Comparison of ENCODE assay signal across 1 cellular context in the genomic region with DNA sequence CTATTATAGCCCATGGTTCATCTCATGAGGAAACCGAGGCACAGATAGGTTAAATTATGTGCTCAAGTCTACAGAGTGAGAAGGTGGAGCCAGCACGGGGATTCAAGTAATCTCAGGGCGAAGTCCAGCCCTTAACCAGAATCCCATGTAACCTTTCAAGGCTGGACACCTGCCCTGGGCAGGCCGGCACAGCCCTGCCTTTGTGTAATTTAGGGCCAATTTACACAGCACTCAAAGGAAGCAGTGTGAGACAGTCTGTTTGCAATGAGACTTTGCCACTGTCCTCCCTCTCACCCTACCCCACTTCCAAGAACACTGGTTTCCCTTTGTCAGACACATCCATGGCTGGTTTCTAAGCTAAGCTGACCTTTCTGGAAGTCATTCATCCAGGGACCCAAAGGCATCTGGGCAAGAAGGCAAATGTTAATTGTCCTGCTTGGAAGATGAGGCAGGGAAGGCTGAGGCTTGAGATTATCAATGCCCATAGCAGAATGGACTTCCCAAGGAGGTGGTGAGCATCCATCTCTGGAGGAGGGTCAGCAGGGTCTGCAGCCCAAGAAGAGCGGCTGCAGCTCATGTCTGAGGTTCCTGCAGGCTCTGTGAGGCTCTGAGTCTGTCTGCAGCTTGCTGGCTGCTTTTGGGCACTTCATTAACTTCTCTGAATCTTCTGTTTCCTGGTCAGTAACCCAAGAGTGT.
TF ChIP-seq lines count a peak whose summit lies in the region.

No MANE protein-coding gene starts in this region.

TF ChIP-seq in HepG2, 621 proteins besides CTCF, POLR2A, EP300 and RAD21 (continued from another document and continues in another):
- TF ChIP-seq AHDC1 (CRISPR knock-in tag; IDR thresholded peaks at IDR 0.05; ENCODE audit: borderline replicate concordance) = peak; percentile 62
- peak; percentile 41; the same call in 1 of the 2 replicates for TF ChIP-seq ZSCAN9 (CRISPR knock-in tag; IDR thresholded peaks at IDR 0.05; ENCODE audit: borderline replicate concordance)
- 0 out of 2 replicates have a peak, but pooled peaks have one; percentile 38 for TF ChIP-seq THAP11 (CRISPR knock-in tag; IDR thresholded peaks at IDR 0.05)
- TF ChIP-seq ZNF619 (CRISPR knock-in tag; IDR thresholded peaks at IDR 0.05) = peak; percentile 29; the same call in 1 of the 2 replicates
- no peak for TF ChIP-seq CC2D1A (CRISPR knock-in tag; IDR thresholded peaks at IDR 0.05)
- TF ChIP-seq SOX6 (IDR thresholded peaks at IDR 0.05) = no peak
- peak; percentile 85 for TF ChIP-seq SOX6 (CRISPR knock-in tag; IDR thresholded peaks at IDR 0.05)
- peak; percentile 20; the same call in 1 of the 2 replicates for TF ChIP-seq MXD4 (CRISPR knock-in tag; IDR thresholded peaks at IDR 0.05)
- TF ChIP-seq ZNF772 (CRISPR knock-in tag; IDR thresholded peaks at IDR 0.05) = peak; percentile 70; the same call in 1 of the 2 replicates
- no peak; the same call in 1 of the 2 replicates for TF ChIP-seq KDM1A (CRISPR knock-in tag; IDR thresholded peaks at IDR 0.05)
- peak; percentile 61; the same call in 1 of the 2 replicates for TF ChIP-seq MLX (CRISPR knock-in tag; IDR thresholded peaks at IDR 0.05)
- TF ChIP-seq, protein P1, sequence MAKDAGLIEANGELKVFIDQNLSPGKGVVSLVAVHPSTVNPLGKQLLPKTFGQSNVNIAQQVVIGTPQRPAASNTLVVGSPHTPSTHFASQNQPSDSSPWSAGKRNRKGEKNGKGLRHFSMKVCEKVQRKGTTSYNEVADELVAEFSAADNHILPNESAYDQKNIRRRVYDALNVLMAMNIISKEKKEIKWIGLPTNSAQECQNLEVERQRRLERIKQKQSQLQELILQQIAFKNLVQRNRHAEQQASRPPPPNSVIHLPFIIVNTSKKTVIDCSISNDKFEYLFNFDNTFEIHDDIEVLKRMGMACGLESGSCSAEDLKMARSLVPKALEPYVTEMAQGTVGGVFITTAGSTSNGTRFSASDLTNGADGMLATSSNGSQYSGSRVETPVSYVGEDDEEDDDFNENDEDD (CRISPR knock-in tag; IDR thresholded peaks at IDR 0.05; ENCODE audit: borderline replicate concordance) = peak; percentile 44; the same call in 1 of the 2 replicates
- 0 out of 2 replicates have a peak, but pooled peaks have one; percentile 12 for TF ChIP-seq KLF9 (CRISPR knock-in tag; IDR thresholded peaks at IDR 0.05; ENCODE audit: low read depth)
- peak; percentile 94 for TF ChIP-seq BCL6 (CRISPR knock-in tag; IDR thresholded peaks at IDR 0.05)
- TF ChIP-seq HOXD1 (CRISPR knock-in tag; IDR thresholded peaks at IDR 0.05) = peak; percentile 78; the same call in 1 of the 2 replicates
- TF ChIP-seq, protein P2, sequence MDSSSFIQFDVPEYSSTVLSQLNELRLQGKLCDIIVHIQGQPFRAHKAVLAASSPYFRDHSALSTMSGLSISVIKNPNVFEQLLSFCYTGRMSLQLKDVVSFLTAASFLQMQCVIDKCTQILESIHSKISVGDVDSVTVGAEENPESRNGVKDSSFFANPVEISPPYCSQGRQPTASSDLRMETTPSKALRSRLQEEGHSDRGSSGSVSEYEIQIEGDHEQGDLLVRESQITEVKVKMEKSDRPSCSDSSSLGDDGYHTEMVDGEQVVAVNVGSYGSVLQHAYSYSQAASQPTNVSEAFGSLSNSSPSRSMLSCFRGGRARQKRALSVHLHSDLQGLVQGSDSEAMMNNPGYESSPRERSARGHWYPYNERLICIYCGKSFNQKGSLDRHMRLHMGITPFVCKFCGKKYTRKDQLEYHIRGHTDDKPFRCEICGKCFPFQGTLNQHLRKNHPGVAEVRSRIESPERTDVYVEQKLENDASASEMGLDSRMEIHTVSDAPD (CRISPR knock-in tag; IDR thresholded peaks at IDR 0.05) = peak; percentile 54; the same call in 1 of the 2 replicates
- peak; percentile 71; the same call in 1 of the 2 replicates for TF ChIP-seq POGZ (CRISPR knock-in tag; IDR thresholded peaks at IDR 0.05)
- no peak for TF ChIP-seq SIN3B (IDR thresholded peaks at IDR 0.05; ENCODE audit: low read length)
- peak; percentile 76 for TF ChIP-seq FOXO1 (CRISPR knock-in tag; IDR thresholded peaks at IDR 0.05)
- TF ChIP-seq HMGXB4 (CRISPR knock-in tag; IDR thresholded peaks at IDR 0.05; ENCODE audit: borderline replicate concordance in 1 of 2, low read depth in 1 of 2) = no peak
- TF ChIP-seq, protein P3, sequence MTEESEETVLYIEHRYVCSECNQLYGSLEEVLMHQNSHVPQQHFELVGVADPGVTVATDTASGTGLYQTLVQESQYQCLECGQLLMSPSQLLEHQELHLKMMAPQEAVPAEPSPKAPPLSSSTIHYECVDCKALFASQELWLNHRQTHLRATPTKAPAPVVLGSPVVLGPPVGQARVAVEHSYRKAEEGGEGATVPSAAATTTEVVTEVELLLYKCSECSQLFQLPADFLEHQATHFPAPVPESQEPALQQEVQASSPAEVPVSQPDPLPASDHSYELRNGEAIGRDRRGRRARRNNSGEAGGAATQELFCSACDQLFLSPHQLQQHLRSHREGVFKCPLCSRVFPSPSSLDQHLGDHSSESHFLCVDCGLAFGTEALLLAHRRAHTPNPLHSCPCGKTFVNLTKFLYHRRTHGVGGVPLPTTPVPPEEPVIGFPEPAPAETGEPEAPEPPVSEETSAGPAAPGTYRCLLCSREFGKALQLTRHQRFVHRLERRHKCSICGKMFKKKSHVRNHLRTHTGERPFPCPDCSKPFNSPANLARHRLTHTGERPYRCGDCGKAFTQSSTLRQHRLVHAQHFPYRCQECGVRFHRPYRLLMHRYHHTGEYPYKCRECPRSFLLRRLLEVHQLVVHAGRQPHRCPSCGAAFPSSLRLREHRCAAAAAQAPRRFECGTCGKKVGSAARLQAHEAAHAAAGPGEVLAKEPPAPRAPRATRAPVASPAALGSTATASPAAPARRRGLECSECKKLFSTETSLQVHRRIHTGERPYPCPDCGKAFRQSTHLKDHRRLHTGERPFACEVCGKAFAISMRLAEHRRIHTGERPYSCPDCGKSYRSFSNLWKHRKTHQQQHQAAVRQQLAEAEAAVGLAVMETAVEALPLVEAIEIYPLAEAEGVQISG (CRISPR knock-in tag; IDR thresholded peaks at IDR 0.05) = peak; percentile 71
- TF ChIP-seq PITX1 (CRISPR knock-in tag; IDR thresholded peaks at IDR 0.05) = peak; percentile 76; the same call in 1 of the 2 replicates
- TF ChIP-seq CSRNP1 (CRISPR knock-in tag; IDR thresholded peaks at IDR 0.05) = no peak
- TF ChIP-seq GABPA (IDR thresholded peaks at IDR 0.05; ENCODE audit: low read depth, low read length) = no peak
- TF ChIP-seq GABPA (CRISPR knock-in tag; IDR thresholded peaks at IDR 0.05; ENCODE audit: low read depth) = no peak
- no peak for TF ChIP-seq NFATC3 (CRISPR knock-in tag; IDR thresholded peaks at IDR 0.05)
- TF ChIP-seq ZSCAN30 (CRISPR knock-in tag; IDR thresholded peaks at IDR 0.05) = no peak
- TF ChIP-seq REST (IDR thresholded peaks at IDR 0.05; ENCODE audit: borderline replicate concordance in 1 of 2, low read depth in 1 of 2, low read length in 2 of 2) = peak in 1 of 2 experiments; percentile 35; a peak in 1 of 4 replicates
- no peak for TF ChIP-seq ZBTB1 (CRISPR knock-in tag; IDR thresholded peaks at IDR 0.05; ENCODE audit: borderline replicate concordance)
- TF ChIP-seq ZBTB42 (CRISPR knock-in tag; IDR thresholded peaks at IDR 0.05) = no peak
- peak; percentile 41; the same call in 1 of the 2 replicates for TF ChIP-seq ZNF644 (CRISPR knock-in tag; IDR thresholded peaks at IDR 0.05; ENCODE audit: low read depth)
- peak; percentile 30 for TF ChIP-seq TEAD3 (CRISPR knock-in tag; optimal IDR thresholded peaks at IDR 0.05; ENCODE audit: borderline replicate concordance)
- TF ChIP-seq, protein P4, sequence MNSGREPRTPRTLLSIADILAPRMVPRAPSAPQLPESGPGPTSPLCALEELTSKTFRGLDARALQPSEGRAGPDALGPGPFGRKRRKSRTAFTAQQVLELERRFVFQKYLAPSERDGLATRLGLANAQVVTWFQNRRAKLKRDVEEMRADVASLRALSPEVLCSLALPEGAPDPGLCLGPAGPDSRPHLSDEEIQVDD (CRISPR knock-in tag; IDR thresholded peaks at IDR 0.05; ENCODE audit: borderline replicate concordance) = no peak
